Comparison of ENCODE assay signal across 19 cellular contexts in genomic region chr11:34783816-34784317, GRCh38.
DNase-seq lines count a peak whose midpoint lies in the region; ATAC-seq and TF ChIP-seq lines count a peak whose summit lies in the region.
"Had no signal": no experiment of that assay in that cellular context is flagged by ENCODE, and none has a peak within 500 bp of the region (broad histone marks: within the 10 kb centered on the region; RNA-seq: fewer than 3 reads in every experiment).

No MANE protein-coding gene starts in this region.

- ATAC-seq in mucosa of descending colon (peak; percentile 38), GM21723 (IDR thresholded peaks at IDR 0.05; ENCODE audit: unreplicated experiment) (no peak), Right ventricle myocardium superior (ENCODE audit: poor library complexity) (no peak)
- ATAC-seq: GM23338 had no signal

- TF ChIP-seq CTCF in MM.1S (IDR thresholded peaks at IDR 0.05; ENCODE audit: low read length), result no peak
- no peak for TF ChIP-seq CTCF in mucosa of descending colon (IDR thresholded peaks at IDR 0.05)

- peak overlapping the region; percentile 26; the same call in 1 of the 2 replicates for H3K9ac ChIP-seq in MM.1S (ENCODE audit: low read length)
- H3K9ac ChIP-seq: BLaER1 had no signal

- H3K9me3 ChIP-seq in MM.1S (replicated peaks; ENCODE audit: insufficient read depth, low read length) (no peaks in the 10 kb centered on the region), esophagus (ENCODE audit: control insufficient read depth in 2 of 2, insufficient read depth in 1 of 2, low read depth in 1 of 2, low read length in 1 of 2) (no peaks in the 10 kb centered on the region), mucosa of descending colon (no peaks in the 10 kb centered on the region)
- H3K9me3 ChIP-seq: BLaER1, SJCRH30 had no signal

- no peaks in the 10 kb centered on the region for H3K79me2 ChIP-seq in MM.1S (ENCODE audit: low read length)

- no peaks in the 10 kb centered on the region for H4K20me1 ChIP-seq in MM.1S (ENCODE audit: insufficient read depth, low read length)
- H4K20me1 ChIP-seq: BLaER1 had no signal

- intact Hi-C loops in mucosa of descending colon (cut with DNase I, micrococcal nuclease), result no loop called here
- intact Hi-C loops in Right ventricle myocardium superior (cut with DNase I), result no loop called here

- peaks cover 29% of the 10 kb centered on the region for H3F3A ChIP-seq in MM.1S (ENCODE audit: insufficient read depth, low read length)

- peak overlapping the region; percentile 66 for H2AFZ ChIP-seq in MM.1S (ENCODE audit: low read length)
- H2AFZ ChIP-seq: GM23338 had no signal

- no peaks in the 10 kb centered on the region for H3K36me3 ChIP-seq in MM.1S (replicated peaks; ENCODE audit: insufficient read depth, low read length)
- no peaks in the 10 kb centered on the region for H3K36me3 ChIP-seq in esophagus (ENCODE audit: control insufficient read depth in 2 of 2, insufficient read depth in 2 of 2, low read length in 1 of 2)
- H3K36me3 ChIP-seq in mucosa of descending colon (ENCODE audit: low read depth), result no peaks in the 10 kb centered on the region
- H3K36me3 ChIP-seq: BLaER1, SJCRH30 had no signal

- H3K9me2 ChIP-seq in MM.1S (replicated peaks; ENCODE audit: insufficient read depth, low read length), result no peaks in the 10 kb centered on the region

- H3K27me3 ChIP-seq in MM.1S (replicated peaks; ENCODE audit: insufficient read depth, low read length), result no peaks in the 10 kb centered on the region
- H3K27me3 ChIP-seq in esophagus (ENCODE audit: control insufficient read depth in 1 of 2, insufficient read depth in 2 of 2, low read length in 2 of 2), result no peaks in the 10 kb centered on the region
- H3K27me3 ChIP-seq: BLaER1, SJCRH30 had no signal

- 76 to 77% methylated on average over 3 of the region's 3 CpGs for WGBS in esophagus, 2 donors

- H3K4me3 ChIP-seq in MM.1S (ENCODE audit: low read length) (no peak overlapping the region), esophagus (ENCODE audit: low read depth in 1 of 2, low read length in 2 of 2) (no peak overlapping the region), mucosa of descending colon (no peak overlapping the region)
- H3K4me3 ChIP-seq: BLaER1, GM23338, SJCRH30 had no signal

- H3K4me2 ChIP-seq in MM.1S (ENCODE audit: low read depth, low read length), result peak overlapping the region; percentile 40
- H3K4me2 ChIP-seq: BLaER1, GM23338 had no signal

- peaks cover 48% of the 10 kb centered on the region for H3K4me1 ChIP-seq in MM.1S (ENCODE audit: low read length)
- H3K4me1 ChIP-seq in esophagus (ENCODE audit: control insufficient read depth in 2 of 2, insufficient read depth in 2 of 2, low read length in 1 of 2), result no peaks in the 10 kb centered on the region
- H3K4me1 ChIP-seq in mucosa of descending colon (ENCODE audit: low read depth), result no peaks in the 10 kb centered on the region
- H3K4me1 ChIP-seq: SJCRH30 had no signal

- DNase-seq in COLO668 (lab: John Stamatoyannopoulos, UW; ENCODE audit: unreplicated experiment), result peak; percentile 18
- DNase-seq in MM.1S, result peak; percentile 54
- DNase-seq in mucosa of descending colon, result no peak
- no peak for DNase-seq in activated CD4-positive, alpha-beta T cell treated with anti-CD3 and anti-CD28 coated beads, Interleukin-2, amount 50 U/mL, for 4 hours
- DNase-seq in NCI-H1048 (lab: John Stamatoyannopoulos, UW), result no peak
- DNase-seq in Right ventricle myocardium superior, result no peak
- DNase-seq: 8988T; CD8-positive, alpha-beta memory T cell; GF-D8; Kasumi-1; NCI-H187; NCI-H345; NCI-H526; SJCRH30 had no signal

- H3K27ac ChIP-seq in MM.1S (ENCODE audit: low read length) (peak overlapping the region; percentile 76), esophagus (ENCODE audit: low read depth in 2 of 2, low read length in 1 of 2) (peak overlapping the region; percentile 4 to 44)
- H3K27ac ChIP-seq: BLaER1, RWPE1, SJCRH30 had no signal

Comparison
In these comparisons a context has a peak if more than half of its experiments do, and no peak if none do; other contexts are left out.
1. DNase-seq: peak in COLO668 (single experiment) and MM.1S (single experiment); none in mucosa of descending colon (0 of 3), activated CD4-positive, alpha-beta T cell treated with anti-CD3 and anti-CD28 coated beads, Interleukin-2, amount 50 U/mL, for 4 hours (0 of 2), NCI-H1048 (single experiment) and Right ventricle myocardium superior (single experiment).